In genomic region chr21:46667735-46668380, GRCh38 we compare ENCODE assay signal across 1 cellular context.
TF ChIP-seq lines count a peak whose summit lies in the region.

No MANE protein-coding gene starts in this region.

TF ChIP-seq in HepG2, 621 proteins besides CTCF, POLR2A, EP300 and RAD21 (continued from another document and continues in another):
- TF ChIP-seq, protein P1, sequence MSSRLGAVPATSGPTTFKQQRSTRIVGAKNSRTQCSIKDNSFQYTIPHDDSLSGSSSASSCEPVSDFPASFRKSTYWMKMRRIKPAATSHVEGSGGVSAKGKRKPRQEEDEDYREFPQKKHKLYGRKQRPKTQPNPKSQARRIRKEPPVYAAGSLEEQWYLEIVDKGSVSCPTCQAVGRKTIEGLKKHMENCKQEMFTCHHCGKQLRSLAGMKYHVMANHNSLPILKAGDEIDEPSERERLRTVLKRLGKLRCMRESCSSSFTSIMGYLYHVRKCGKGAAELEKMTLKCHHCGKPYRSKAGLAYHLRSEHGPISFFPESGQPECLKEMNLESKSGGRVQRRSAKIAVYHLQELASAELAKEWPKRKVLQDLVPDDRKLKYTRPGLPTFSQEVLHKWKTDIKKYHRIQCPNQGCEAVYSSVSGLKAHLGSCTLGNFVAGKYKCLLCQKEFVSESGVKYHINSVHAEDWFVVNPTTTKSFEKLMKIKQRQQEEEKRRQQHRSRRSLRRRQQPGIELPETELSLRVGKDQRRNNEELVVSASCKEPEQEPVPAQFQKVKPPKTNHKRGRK (CRISPR knock-in tag; IDR thresholded peaks at IDR 0.05) = no peak
- TF ChIP-seq ZNF567 (CRISPR knock-in tag; IDR thresholded peaks at IDR 0.05; ENCODE audit: borderline replicate concordance) (no peak), ZNF292 (CRISPR knock-in tag; IDR thresholded peaks at IDR 0.05; ENCODE audit: borderline replicate concordance, low read depth) (0 out of 2 replicates have a peak, but pooled peaks have one; percentile 27), SALL1 (CRISPR knock-in tag; IDR thresholded peaks at IDR 0.05) (peak; percentile 66), GTF2F1 (IDR thresholded peaks at IDR 0.05; ENCODE audit: low read length) (no peak), MEIS1 (CRISPR knock-in tag; IDR thresholded peaks at IDR 0.05; ENCODE audit: borderline replicate concordance) (peak; percentile 49; the same call in 1 of the 2 replicates), HHEX (CRISPR knock-in tag; IDR thresholded peaks at IDR 0.05) (no peak), POLR2AphosphoS2 (IDR thresholded peaks at IDR 0.05; ENCODE audit: low read depth, low read length) (no peak), ZNF749 (CRISPR knock-in tag; IDR thresholded peaks at IDR 0.05; ENCODE audit: borderline replicate concordance) (0 out of 2 replicates have a peak, but pooled peaks have one; percentile 56), ATF2 (CRISPR knock-in tag; IDR thresholded peaks at IDR 0.05) (no peak), ZNF674 (CRISPR knock-in tag; IDR thresholded peaks at IDR 0.05; ENCODE audit: low read depth) (no peak), ZNF441 (CRISPR knock-in tag; IDR thresholded peaks at IDR 0.05; ENCODE audit: borderline replicate concordance) (0 out of 2 replicates have a peak, but pooled peaks have one; percentile 35), FOXO1 (CRISPR knock-in tag; IDR thresholded peaks at IDR 0.05) (no peak; the same call in 1 of the 2 replicates), ZNF883 (CRISPR knock-in tag; IDR thresholded peaks at IDR 0.05; ENCODE audit: not compliant biosample characterization) (peak; percentile 27), HNRNPLL (IDR thresholded peaks at IDR 0.05; ENCODE audit: low read depth, low read length, poor library complexity, severe bottlenecking) (peak; percentile 56), SP5 (CRISPR knock-in tag; IDR thresholded peaks at IDR 0.05; ENCODE audit: borderline replicate concordance, low read depth) (peak; percentile 21; the same call in 1 of the 2 replicates), MLXIP (CRISPR knock-in tag; IDR thresholded peaks at IDR 0.05; ENCODE audit: borderline replicate concordance) (no peak), RNF2 (conservative IDR thresholded peaks at IDR 0.05; ENCODE audit: low read depth) (no peak), ZNF451 (CRISPR knock-in tag; IDR thresholded peaks at IDR 0.05) (0 out of 2 replicates have a peak, but pooled peaks have one; percentile 25), ZNF546 (CRISPR knock-in tag; conservative IDR thresholded peaks at IDR 0.05) (no peak), KMT2B (CRISPR knock-in tag; IDR thresholded peaks at IDR 0.05) (peak; percentile 60; the same call in 1 of the 2 replicates), ATF1 (CRISPR knock-in tag; IDR thresholded peaks at IDR 0.05) (no peak), PHF8 (CRISPR knock-in tag; IDR thresholded peaks at IDR 0.05) (peak; percentile 64), FOXM1 (CRISPR knock-in tag; IDR thresholded peaks at IDR 0.05) (no peak), ZNF746 (CRISPR knock-in tag; IDR thresholded peaks at IDR 0.05) (peak; percentile 31; the same call in 1 of the 2 replicates), KDM6A (CRISPR knock-in tag; IDR thresholded peaks at IDR 0.05; ENCODE audit: low read depth) (no peak), KLF9 (CRISPR knock-in tag; IDR thresholded peaks at IDR 0.05; ENCODE audit: low read depth) (no peak), FOXA1 (IDR thresholded peaks at IDR 0.05) (no peak), FOXA1 (CRISPR knock-in tag; IDR thresholded peaks at IDR 0.05) (0 out of 2 replicates have a peak, but pooled peaks have one; percentile 21), ZNF501 (CRISPR knock-in tag; IDR thresholded peaks at IDR 0.05) (peak; percentile 81), NBN (conservative IDR thresholded peaks at IDR 0.05) (no peak), MED8 (CRISPR knock-in tag; IDR thresholded peaks at IDR 0.05; ENCODE audit: insufficient replicate concordance) (peak; percentile 39), ZMYM2 (CRISPR knock-in tag; IDR thresholded peaks at IDR 0.05) (0 out of 2 replicates have a peak, but pooled peaks have one; percentile 47), ZFP91 (CRISPR knock-in tag; IDR thresholded peaks at IDR 0.05; ENCODE audit: borderline replicate concordance) (peak; percentile 63; the same call in 1 of the 2 replicates), MAFF (IDR thresholded peaks at IDR 0.05; ENCODE audit: low read depth, low read length) (no peak), ZNF280B (CRISPR knock-in tag; IDR thresholded peaks at IDR 0.05; ENCODE audit: borderline replicate concordance) (peak; percentile 84), KDM5B (CRISPR knock-in tag; IDR thresholded peaks at IDR 0.05; ENCODE audit: borderline replicate concordance) (peak; percentile 68), HOXA3 (CRISPR knock-in tag; IDR thresholded peaks at IDR 0.05) (peak; percentile 52; the same call in 1 of the 2 replicates), FOXK1 (CRISPR knock-in tag; IDR thresholded peaks at IDR 0.05; ENCODE audit: borderline replicate concordance, low read depth) (no peak), HNF4A (CRISPR knock-in tag; IDR thresholded peaks at IDR 0.05) (0 out of 2 replicates have a peak, but pooled peaks have one; percentile 15), ZNF629 (CRISPR knock-in tag; conservative IDR thresholded peaks at IDR 0.05) (0 out of 2 replicates have a peak, but pooled peaks have one; percentile 31), ZSCAN9 (CRISPR knock-in tag; IDR thresholded peaks at IDR 0.05; ENCODE audit: borderline replicate concordance) (no peak), ZNF550 (CRISPR knock-in tag; IDR thresholded peaks at IDR 0.05; ENCODE audit: borderline replicate concordance) (no peak), SIN3A (IDR thresholded peaks at IDR 0.05; ENCODE audit: borderline replicate concordance, low read depth, low read length) (no peak)
- TF ChIP-seq, protein P2, sequence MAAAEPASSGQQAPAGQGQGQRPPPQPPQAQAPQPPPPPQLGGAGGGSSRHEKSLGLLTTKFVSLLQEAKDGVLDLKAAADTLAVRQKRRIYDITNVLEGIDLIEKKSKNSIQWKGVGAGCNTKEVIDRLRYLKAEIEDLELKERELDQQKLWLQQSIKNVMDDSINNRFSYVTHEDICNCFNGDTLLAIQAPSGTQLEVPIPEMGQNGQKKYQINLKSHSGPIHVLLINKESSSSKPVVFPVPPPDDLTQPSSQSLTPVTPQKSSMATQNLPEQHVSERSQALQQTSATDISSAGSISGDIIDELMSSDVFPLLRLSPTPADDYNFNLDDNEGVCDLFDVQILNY (CRISPR knock-in tag; conservative IDR thresholded peaks at IDR 0.05) = 0 out of 2 replicates have a peak, but pooled peaks have one; percentile 23
- TF ChIP-seq, protein P3, sequence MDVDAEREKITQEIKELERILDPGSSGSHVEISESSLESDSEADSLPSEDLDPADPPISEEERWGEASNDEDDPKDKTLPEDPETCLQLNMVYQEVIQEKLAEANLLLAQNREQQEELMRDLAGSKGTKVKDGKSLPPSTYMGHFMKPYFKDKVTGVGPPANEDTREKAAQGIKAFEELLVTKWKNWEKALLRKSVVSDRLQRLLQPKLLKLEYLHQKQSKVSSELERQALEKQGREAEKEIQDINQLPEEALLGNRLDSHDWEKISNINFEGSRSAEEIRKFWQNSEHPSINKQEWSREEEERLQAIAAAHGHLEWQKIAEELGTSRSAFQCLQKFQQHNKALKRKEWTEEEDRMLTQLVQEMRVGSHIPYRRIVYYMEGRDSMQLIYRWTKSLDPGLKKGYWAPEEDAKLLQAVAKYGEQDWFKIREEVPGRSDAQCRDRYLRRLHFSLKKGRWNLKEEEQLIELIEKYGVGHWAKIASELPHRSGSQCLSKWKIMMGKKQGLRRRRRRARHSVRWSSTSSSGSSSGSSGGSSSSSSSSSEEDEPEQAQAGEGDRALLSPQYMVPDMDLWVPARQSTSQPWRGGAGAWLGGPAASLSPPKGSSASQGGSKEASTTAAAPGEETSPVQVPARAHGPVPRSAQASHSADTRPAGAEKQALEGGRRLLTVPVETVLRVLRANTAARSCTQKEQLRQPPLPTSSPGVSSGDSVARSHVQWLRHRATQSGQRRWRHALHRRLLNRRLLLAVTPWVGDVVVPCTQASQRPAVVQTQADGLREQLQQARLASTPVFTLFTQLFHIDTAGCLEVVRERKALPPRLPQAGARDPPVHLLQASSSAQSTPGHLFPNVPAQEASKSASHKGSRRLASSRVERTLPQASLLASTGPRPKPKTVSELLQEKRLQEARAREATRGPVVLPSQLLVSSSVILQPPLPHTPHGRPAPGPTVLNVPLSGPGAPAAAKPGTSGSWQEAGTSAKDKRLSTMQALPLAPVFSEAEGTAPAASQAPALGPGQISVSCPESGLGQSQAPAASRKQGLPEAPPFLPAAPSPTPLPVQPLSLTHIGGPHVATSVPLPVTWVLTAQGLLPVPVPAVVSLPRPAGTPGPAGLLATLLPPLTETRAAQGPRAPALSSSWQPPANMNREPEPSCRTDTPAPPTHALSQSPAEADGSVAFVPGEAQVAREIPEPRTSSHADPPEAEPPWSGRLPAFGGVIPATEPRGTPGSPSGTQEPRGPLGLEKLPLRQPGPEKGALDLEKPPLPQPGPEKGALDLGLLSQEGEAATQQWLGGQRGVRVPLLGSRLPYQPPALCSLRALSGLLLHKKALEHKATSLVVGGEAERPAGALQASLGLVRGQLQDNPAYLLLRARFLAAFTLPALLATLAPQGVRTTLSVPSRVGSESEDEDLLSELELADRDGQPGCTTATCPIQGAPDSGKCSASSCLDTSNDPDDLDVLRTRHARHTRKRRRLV (CRISPR knock-in tag; IDR thresholded peaks at IDR 0.05) = peak; percentile 63; the same call in 1 of the 2 replicates
- TF ChIP-seq, protein P4, sequence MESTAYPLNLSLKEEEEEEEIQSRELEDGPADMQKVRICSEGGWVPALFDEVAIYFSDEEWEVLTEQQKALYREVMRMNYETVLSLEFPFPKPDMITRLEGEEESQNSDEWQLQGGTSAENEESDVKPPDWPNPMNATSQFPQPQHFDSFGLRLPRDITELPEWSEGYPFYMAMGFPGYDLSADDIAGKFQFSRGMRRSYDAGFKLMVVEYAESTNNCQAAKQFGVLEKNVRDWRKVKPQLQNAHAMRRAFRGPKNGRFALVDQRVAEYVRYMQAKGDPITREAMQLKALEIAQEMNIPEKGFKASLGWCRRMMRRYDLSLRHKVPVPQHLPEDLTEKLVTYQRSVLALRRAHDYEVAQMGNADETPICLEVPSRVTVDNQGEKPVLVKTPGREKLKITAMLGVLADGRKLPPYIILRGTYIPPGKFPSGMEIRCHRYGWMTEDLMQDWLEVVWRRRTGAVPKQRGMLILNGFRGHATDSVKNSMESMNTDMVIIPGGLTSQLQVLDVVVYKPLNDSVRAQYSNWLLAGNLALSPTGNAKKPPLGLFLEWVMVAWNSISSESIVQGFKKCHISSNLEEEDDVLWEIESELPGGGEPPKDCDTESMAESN (CRISPR knock-in tag; conservative IDR thresholded peaks at IDR 0.05) = no peak
- TF ChIP-seq, protein P5, sequence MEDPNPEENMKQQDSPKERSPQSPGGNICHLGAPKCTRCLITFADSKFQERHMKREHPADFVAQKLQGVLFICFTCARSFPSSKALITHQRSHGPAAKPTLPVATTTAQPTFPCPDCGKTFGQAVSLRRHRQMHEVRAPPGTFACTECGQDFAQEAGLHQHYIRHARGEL (CRISPR knock-in tag; IDR thresholded peaks at IDR 0.05) = no peak
